In the genomic region with DNA sequence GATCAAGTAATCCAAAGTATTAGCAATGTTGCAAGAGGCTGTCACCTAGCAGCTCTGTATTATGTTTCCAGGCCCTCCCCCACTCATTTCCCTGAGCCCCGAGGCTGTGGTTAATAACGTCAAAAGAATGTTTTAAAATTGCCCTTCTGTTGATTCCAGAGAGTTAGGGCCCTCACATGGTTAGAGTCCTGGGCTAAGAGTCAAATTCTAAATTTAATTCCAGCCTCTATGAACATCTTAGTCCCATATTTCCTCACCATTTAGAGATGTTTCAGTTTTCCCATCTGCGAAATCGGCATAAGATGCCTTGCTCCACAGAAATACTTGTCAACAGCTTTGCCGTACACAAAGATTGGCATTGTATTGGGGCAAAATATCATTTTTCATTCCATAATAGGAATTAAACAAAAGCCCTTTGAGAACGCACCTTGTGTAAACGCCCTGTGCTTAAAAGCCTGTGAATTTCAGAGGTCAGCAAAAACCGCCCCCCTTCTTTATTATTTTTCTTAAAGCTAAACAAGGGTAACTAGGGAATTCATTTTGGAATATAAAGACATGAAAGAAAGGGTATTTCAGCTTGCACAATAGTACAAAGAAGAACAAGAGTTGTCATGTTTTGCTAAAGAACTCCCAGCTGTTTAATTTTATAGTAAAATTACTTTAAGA, we compare ENCODE assay signal across 8 cellular contexts.
A peak's percentile ranks its signal among the peaks of the same experiment; 100 is the strongest.
DNase-seq lines count a peak whose midpoint lies in the region; ATAC-seq, FAIRE-seq and TF ChIP-seq lines count a peak whose summit lies in the region.

No MANE protein-coding gene starts in this region.

- H3K36me3 ChIP-seq in A673 (ENCODE audit: insufficient read depth, low read length, poor library complexity, severe bottlenecking) (no peaks in the 10 kb centered on the region), HAP-1 (replicated peaks) (no peaks in the 10 kb centered on the region), astrocyte (ENCODE audit: insufficient read depth, low read length) (no peaks in the 10 kb centered on the region), WERI-Rb-1 (no peaks in the 10 kb centered on the region)

- CTCF ChIA-PET in A673 (lab: Charles Lee) = interaction anchor here (1.0 to 3.7 kb wide), 2 partner anchors 96 to 208 kb away, joined by 5 to 27 read pairs; no protein-coding TSS in a partner anchor

- intact Hi-C loops in A673 (cut with micrococcal nuclease; ENCODE audit: unreplicated experiment) = loop anchor here (5.0 kb wide), 1 partner anchor 1220 kb away; no protein-coding TSS in a partner anchor

- BruUV-seq in A673 (replicated peaks; lab: Mats Ljungman, UMichigan) = no TSS peak

- peak overlapping the region; percentile 56 for H3K4me2 ChIP-seq in astrocyte (ENCODE audit: low read length)

- H3K27ac ChIP-seq in A673 (ENCODE audit: low read depth, low read length, poor library complexity, severe bottlenecking) (peak overlapping the region; percentile 79), astrocyte (ENCODE audit: low read depth, low read length) (peak overlapping the region; percentile 71), WERI-Rb-1 (no peak overlapping the region)

- H3K27me3 Mint-ChIP-seq in astrocyte (ENCODE audit: low read depth, unreplicated experiment) = no peaks in the 10 kb centered on the region
- no peaks in the 10 kb centered on the region for H3K27me3 Mint-ChIP-seq in memory B cell

- H3K27ac Mint-ChIP-seq in astrocyte (ENCODE audit: unreplicated experiment) = peak overlapping the region; percentile 89
- peak overlapping the region; percentile 95 for H3K27ac Mint-ChIP-seq in memory B cell

- ATAC-seq in memory B cell (ENCODE audit: low read depth) (no peak), GM18498 (IDR thresholded peaks at IDR 0.05; ENCODE audit: unreplicated experiment) (no peak)

- H3K27me3 ChIP-seq in A673 (replicated peaks; ENCODE audit: insufficient read depth, low read depth, low read length, poor library complexity) (no peaks in the 10 kb centered on the region), HAP-1 (ENCODE audit: low read depth) (no peaks in the 10 kb centered on the region), astrocyte (ENCODE audit: insufficient read depth, low read length) (no peaks in the 10 kb centered on the region), WERI-Rb-1 (ENCODE audit: insufficient read depth, low read depth, severe bottlenecking) (no peaks in the 10 kb centered on the region)

- no peaks in the 10 kb centered on the region for H3K9me3 ChIP-seq in A673 (ENCODE audit: low read depth, low read length, poor library complexity, severe bottlenecking)
- H3K9me3 ChIP-seq in HAP-1 = no peaks in the 10 kb centered on the region
- no peaks in the 10 kb centered on the region for H3K9me3 ChIP-seq in astrocyte (ENCODE audit: insufficient read depth, low read depth, low read length)
- H3K9me3 ChIP-seq in WERI-Rb-1 (ENCODE audit: severe bottlenecking) = no peaks in the 10 kb centered on the region

- H3K4me3 ChIP-seq in A673 (ENCODE audit: low read depth, low read length, poor library complexity, severe bottlenecking) (no peak overlapping the region), HAP-1 (no peak overlapping the region), astrocyte (ENCODE audit: insufficient read depth, low read depth, low read length) (no peak overlapping the region), WERI-Rb-1 (ENCODE audit: low read depth, low read length) (no peak overlapping the region)

- H2AFZ ChIP-seq in astrocyte (ENCODE audit: low read depth, low read length) = no peak overlapping the region

- peaks cover 74% of the 10 kb centered on the region for H3K4me1 ChIP-seq in A673 (ENCODE audit: insufficient read depth, low read length, poor library complexity, severe bottlenecking)
- H3K4me1 ChIP-seq in HAP-1 = peaks cover 44% of the 10 kb centered on the region
- H3K4me1 ChIP-seq in astrocyte (ENCODE audit: insufficient read depth, low read length) = peaks cover 38% of the 10 kb centered on the region

- no peak overlapping the region for H3K4me3 Mint-ChIP-seq in astrocyte (ENCODE audit: unreplicated experiment)
- H3K4me3 Mint-ChIP-seq in memory B cell = no peak overlapping the region

- H3K9ac ChIP-seq in astrocyte (ENCODE audit: low read length) = peak overlapping the region; percentile 49

- H3K9me3 Mint-ChIP-seq in astrocyte (ENCODE audit: unreplicated experiment) (no peaks in the 10 kb centered on the region), memory B cell (no peaks in the 10 kb centered on the region)

- POLR2A ChIA-PET in A673 (lab: Charles Lee; ENCODE audit: low non-redundant PET) = interaction anchor here (0.6 kb wide), 1 partner anchor 63 kb away, joined by 3 read pairs; no protein-coding TSS in a partner anchor

- H4K20me1 ChIP-seq in astrocyte (ENCODE audit: insufficient read depth, low read length) = no peaks in the 10 kb centered on the region

- TF ChIP-seq CTCF in A673 (conservative IDR thresholded peaks at IDR 0.05; ENCODE audit: low read depth, low read length) = no peak
- no peak for TF ChIP-seq CTCF in astrocyte (IDR thresholded peaks at IDR 0.05; ENCODE audit: insufficient read depth, low read depth, low read length)
- no peak for TF ChIP-seq CTCF in WERI-Rb-1 (IDR thresholded peaks at IDR 0.05; ENCODE audit: low read depth, low read length)

- H3K79me2 ChIP-seq in astrocyte (ENCODE audit: insufficient read depth, low read length) = peaks cover 41% of the 10 kb centered on the region

- DNase-seq in A673 (ENCODE audit: low spot score) (peak; percentile 69), HAP-1 (ENCODE audit: low spot score in 2 of 2) (peak; percentile 70 to 89), astrocyte (ENCODE audit: low read depth) (peak; percentile 81), memory B cell (ENCODE audit: low spot score in 2 of 2) (no peak), WERI-Rb-1 (no peak), hippocampal formation (lab: John Stamatoyannopoulos, UW) (no peak), putamen (ENCODE audit: low spot score) (no peak)

- no peak for FAIRE-seq in astrocyte (lab: Jason Lieb, UNC)

- H3K36me3 Mint-ChIP-seq in astrocyte (ENCODE audit: low read depth, unreplicated experiment) = peaks cover 1% of the 10 kb centered on the region
- H3K36me3 Mint-ChIP-seq in memory B cell = peaks cover 22% of the 10 kb centered on the region

- in situ Hi-C loops in HAP-1 (cut with MboI; ENCODE audit: low sequenced_read_pairs) = no loop called here

- H3K4me1 Mint-ChIP-seq in astrocyte (ENCODE audit: low read depth, unreplicated experiment) (peaks cover 48% of the 10 kb centered on the region), memory B cell (peaks cover 41% of the 10 kb centered on the region)

Comparison
In these comparisons a context has a peak if more than half of its experiments do, and no peak if none do; other contexts are left out.
1. DNase-seq: peak in A673 (single experiment), HAP-1 (2 of 2) and astrocyte (single experiment); none in memory B cell (0 of 2), WERI-Rb-1 (single experiment), hippocampal formation (0 of 2) and putamen (single experiment).